8 cellular contexts compared by ENCODE assay signal in genomic region chr2:26035110-26035728, GRCh38. TPM values are rescaled to one million over a fixed set of nuclear protein-coding genes. Genes with fewer than 3 reads are reported as not detected.
DNase-seq lines count a peak whose midpoint lies in the region; ATAC-seq and TF ChIP-seq lines count a peak whose summit lies in the region.

No MANE protein-coding gene starts in this region.

- H3F3A ChIP-seq in neural progenitor cell (ENCODE audit: low read depth) = peaks cover 14% of the 10 kb centered on the region

- H3K4me1 Mint-ChIP-seq in endodermal cell = peaks cover 7% of the 10 kb centered on the region
- H3K4me1 Mint-ChIP-seq in neural progenitor cell = peaks cover 10% of the 10 kb centered on the region

- peak overlapping the region; percentile 88 for H3K4me2 ChIP-seq in OCI-LY3 (ENCODE audit: low read length)
- H3K4me2 ChIP-seq in neural progenitor cell = peak overlapping the region; percentile 92

- H3K9me3 ChIP-seq in OCI-LY3 (ENCODE audit: insufficient read depth, low read length) (no peaks in the 10 kb centered on the region), endodermal cell (ENCODE audit: control insufficient read depth, low read length) (no peaks in the 10 kb centered on the region), neural progenitor cell (ENCODE audit: low read depth) (no peaks in the 10 kb centered on the region)

- H3K4me1 ChIP-seq in OCI-LY3 (ENCODE audit: low read length) = peaks cover 14% of the 10 kb centered on the region
- H3K4me1 ChIP-seq in endodermal cell (ENCODE audit: control insufficient read depth, insufficient read depth, low read length) = peaks cover 5% of the 10 kb centered on the region
- H3K4me1 ChIP-seq in neural progenitor cell = peaks cover 8% of the 10 kb centered on the region

- peak overlapping the region; percentile 94 for H3K4me3 ChIP-seq in OCI-LY3 (ENCODE audit: low read length)
- peak overlapping the region; percentile 98 for H3K4me3 ChIP-seq in endodermal cell (ENCODE audit: low read length)
- H3K4me3 ChIP-seq in neural progenitor cell = peak overlapping the region; percentile 96

- H3K9me3 Mint-ChIP-seq in endodermal cell = no peaks in the 10 kb centered on the region
- no peaks in the 10 kb centered on the region for H3K9me3 Mint-ChIP-seq in neural progenitor cell

- H3K4me3 Mint-ChIP-seq in endodermal cell (peak overlapping the region; percentile 95), neural progenitor cell (peak overlapping the region; percentile 97)

- 10 to 14% methylated on average over 11 of the region's 11 CpGs for WGBS in endodermal cell (ENCODE audit: insufficient coverage in 1 of 2, insufficient read length in 1 of 2), 2 experiments

- no peak for TF ChIP-seq CTCF in OCI-LY3 (IDR thresholded peaks at IDR 0.05; ENCODE audit: low read depth, low read length)
- no peak for TF ChIP-seq CTCF in endodermal cell (conservative IDR thresholded peaks at IDR 0.05)
- no peak for TF ChIP-seq CTCF in neural progenitor cell (IDR thresholded peaks at IDR 0.05)

- ATAC-seq in HG03469 (IDR thresholded peaks at IDR 0.05; ENCODE audit: unreplicated experiment) (no peak), HG03095 (IDR thresholded peaks at IDR 0.05; ENCODE audit: unreplicated experiment) (no peak), HG03135 (IDR thresholded peaks at IDR 0.05; ENCODE audit: unreplicated experiment) (no peak)

- H2AFZ ChIP-seq in OCI-LY3 (ENCODE audit: low read depth, low read length) = no peak overlapping the region
- no peak overlapping the region for H2AFZ ChIP-seq in neural progenitor cell (replicated peaks)

- H4K20me1 ChIP-seq in OCI-LY3 (ENCODE audit: insufficient read depth, low read length) = peaks cover 39% of the 10 kb centered on the region
- H4K20me1 ChIP-seq in neural progenitor cell (ENCODE audit: low read depth) = peaks cover 61% of the 10 kb centered on the region

- peaks cover 13% of the 10 kb centered on the region for H3K36me3 ChIP-seq in OCI-LY3 (replicated peaks; ENCODE audit: low read depth, low read length)
- peaks cover 27% of the 10 kb centered on the region for H3K36me3 ChIP-seq in endodermal cell (ENCODE audit: control insufficient read depth, insufficient read depth, low read length)
- no peaks in the 10 kb centered on the region for H3K36me3 ChIP-seq in neural progenitor cell

- H3K9ac ChIP-seq in OCI-LY3 (ENCODE audit: low read length) (peak overlapping the region; percentile 84), endodermal cell (ENCODE audit: extremely low read depth, low read length, poor library complexity, severe bottlenecking) (peak overlapping the region; percentile 78), neural progenitor cell (peak overlapping the region; percentile 66)

- H3K27ac ChIP-seq in OCI-LY3 (ENCODE audit: low read length) = peak overlapping the region; percentile 73; the same call in 1 of the 2 replicates
- no peak overlapping the region for H3K27ac ChIP-seq in endodermal cell (ENCODE audit: low read depth, low read length)
- no peak overlapping the region for H3K27ac ChIP-seq in neural progenitor cell

- DNase-seq in EH (ENCODE audit: low read depth) = peak; percentile 23
- no peak for DNase-seq in endodermal cell
- DNase-seq in neural progenitor cell (ENCODE audit: low spot score) = peak; percentile 53
- no peak for DNase-seq in cerebellar cortex (ENCODE audit: low spot score)

- H3K36me3 Mint-ChIP-seq in endodermal cell (ENCODE audit: low read depth) (peaks cover 21% of the 10 kb centered on the region), neural progenitor cell (peaks cover 7% of the 10 kb centered on the region)

- peak overlapping the region; percentile 96 for H3K27ac Mint-ChIP-seq in endodermal cell
- peak overlapping the region; percentile 36 for H3K27ac Mint-ChIP-seq in neural progenitor cell

- H3K79me2 ChIP-seq in OCI-LY3 (ENCODE audit: low read length) (peaks cover 63% of the 10 kb centered on the region), neural progenitor cell (ENCODE audit: low read depth) (peaks cover 69% of the 10 kb centered on the region)

- H3K27me3 Mint-ChIP-seq in endodermal cell (ENCODE audit: insufficient read depth) (no peaks in the 10 kb centered on the region), neural progenitor cell (ENCODE audit: insufficient read depth, low read depth) (peaks cover 2% of the 10 kb centered on the region)

- H3K27me3 ChIP-seq in OCI-LY3 (ENCODE audit: low read depth, low read length) (no peaks in the 10 kb centered on the region), endodermal cell (ENCODE audit: control insufficient read depth, insufficient read depth, low read length, poor library complexity, severe bottlenecking) (no peaks in the 10 kb centered on the region), neural progenitor cell (no peaks in the 10 kb centered on the region)

RNA-seq across cellular contexts. Expression of gene RAB10, which starts 1.3 kb away (rescaled TPM):
- total RNA-seq in endodermal cell (100 to 1,000 TPM; 115 to 121 TPM), neural progenitor cell (ENCODE audit: low replicate concordance) (123 and 238 TPM in 2 replicates)
- polyA plus RNA-seq in endodermal cell (2013, experiment 1 of 2) = 102 TPM
- polyA plus RNA-seq in endodermal cell (2013, experiment 2 of 2) = 95.8 TPM

RNA-seq across cellular contexts. Expression of gene KIF3C, which starts 52.9 kb away (rescaled TPM):
- 10 to 100 TPM; 42.9 to 51.4 TPM for total RNA-seq in endodermal cell
- 47.4 TPM for polyA plus RNA-seq in endodermal cell (2013, experiment 1 of 2)
- polyA plus RNA-seq in endodermal cell (2013, experiment 2 of 2) = 43.6 TPM
- total RNA-seq in neural progenitor cell (ENCODE audit: low replicate concordance) = 13.2 and 25.9 TPM in 2 replicates

Comparison
In these comparisons a context has a peak if more than half of its experiments do, and no peak if none do; other contexts are left out.
1. DNase-seq: peak in EH (single experiment) and neural progenitor cell (single experiment); none in endodermal cell (single experiment) and cerebellar cortex (single experiment).
2. Peak in every context shown above with its lines, with median percentiles within 50 percentile points of each other: H3K4me3 ChIP-seq and H3K9ac ChIP-seq.